In genomic region chr9:3331801-3332200, GRCh38 we compare ENCODE assay signal across 10 cellular contexts.
A peak's percentile ranks its signal among the peaks of the same experiment; 100 is the strongest.
DNase-seq lines count a peak whose midpoint lies in the region; ATAC-seq and TF ChIP-seq lines count a peak whose summit lies in the region.
"Had no signal": no experiment of that assay in that cellular context is flagged by ENCODE, and none has a peak within 500 bp of the region (broad histone marks: within the 10 kb centered on the region; RNA-seq: fewer than 3 reads in every experiment).

No MANE protein-coding gene starts in this region.

- ATAC-seq in GM19467 (IDR thresholded peaks at IDR 0.05; ENCODE audit: unreplicated experiment), result no peak

- H3K36me3 ChIP-seq in cardiac muscle cell (no peaks in the 10 kb centered on the region), right atrium auricular region (no peaks in the 10 kb centered on the region)
- H3K36me3 ChIP-seq: SJCRH30 had no signal

- DNase-seq in cardiac muscle cell (ENCODE audit: low read depth in 1 of 2, low spot score in 1 of 2), result peak in 1 of 2 donors; percentile 9
- DNase-seq in right atrium auricular region (ENCODE audit: low spot score), result no peak
- peak; percentile 41 for DNase-seq in NB4 (ENCODE audit: low read depth)
- no peak for DNase-seq in dorsolateral prefrontal cortex
- no peak for DNase-seq in retinal pigment epithelial cell (ENCODE audit: low read depth)
- no peak for DNase-seq in effector CD4-positive, alpha-beta T cell
- no peak for DNase-seq in NK-92 (lab: John Stamatoyannopoulos, UW; ENCODE audit: unreplicated experiment)
- DNase-seq: activated naive CD4-positive, alpha-beta T cell; SJCRH30 had no signal

- H3K4me1 ChIP-seq in cardiac muscle cell (ENCODE audit: low read depth), result peaks cover 32% of the 10 kb centered on the region
- H3K4me1 ChIP-seq in right atrium auricular region, result peaks cover 0 to 4% of the 10 kb centered on the region in 2 donors
- H3K4me1 ChIP-seq: SJCRH30 had no signal

- no peak for TF ChIP-seq POLR2A in NB4 (IDR thresholded peaks at IDR 0.05; ENCODE audit: extremely low read depth, insufficient read length)

- peak; percentile 33 for TF ChIP-seq CTCF in cardiac muscle cell (IDR thresholded peaks at IDR 0.05; ENCODE audit: low read depth, low read length)
- TF ChIP-seq CTCF in right atrium auricular region (IDR thresholded peaks at IDR 0.05), result peak in 1 of 2 donors; percentile 45
- peak; percentile 64 for TF ChIP-seq CTCF in NB4 (IDR thresholded peaks at IDR 0.05; ENCODE audit: low read depth, low read length)
- TF ChIP-seq CTCF in dorsolateral prefrontal cortex (IDR thresholded peaks at IDR 0.05 in 54 of 56, conservative IDR thresholded peaks at IDR 0.05 in 2 of 56; ENCODE audit: low read depth in 1 of 56, partially characterized antibody in 56 of 56), result peak in 44 of 56 donors; percentile 13 to 58 (median 36)
- peak; percentile 34 for TF ChIP-seq CTCF in retinal pigment epithelial cell (conservative IDR thresholded peaks at IDR 0.05; ENCODE audit: low read depth, low read length)

- no peak overlapping the region for H3K4me3 ChIP-seq in cardiac muscle cell
- H3K4me3 ChIP-seq in right atrium auricular region, result no peak overlapping the region
- H3K4me3 ChIP-seq in NB4 (ENCODE audit: low read depth, low read length), result no peak overlapping the region
- no peak overlapping the region for H3K4me3 ChIP-seq in dorsolateral prefrontal cortex
- H3K4me3 ChIP-seq in retinal pigment epithelial cell (ENCODE audit: low read length), result no peak overlapping the region
- H3K4me3 ChIP-seq: SJCRH30 had no signal

- H3K9me3 ChIP-seq in cardiac muscle cell (ENCODE audit: low read depth) (no peaks in the 10 kb centered on the region), right atrium auricular region (no peaks in the 10 kb centered on the region)
- H3K9me3 ChIP-seq: SJCRH30 had no signal

- H3K27me3 ChIP-seq in cardiac muscle cell (no peaks in the 10 kb centered on the region), right atrium auricular region (no peaks in the 10 kb centered on the region), dorsolateral prefrontal cortex (no peaks in the 10 kb centered on the region)
- H3K27me3 ChIP-seq: SJCRH30 had no signal

- intact Hi-C loops in dorsolateral prefrontal cortex (cut with DNase I), result loop anchor here in 1 of 2 donors (10.0 kb wide), 1 partner anchor 103 kb away; no protein-coding TSS in a partner anchor

- H3K27ac ChIP-seq in cardiac muscle cell, result peak overlapping the region; percentile 73
- H3K27ac ChIP-seq in right atrium auricular region, result no peak overlapping the region
- no peak overlapping the region for H3K27ac ChIP-seq in dorsolateral prefrontal cortex
- H3K27ac ChIP-seq: SJCRH30 had no signal
